In the genomic region with DNA sequence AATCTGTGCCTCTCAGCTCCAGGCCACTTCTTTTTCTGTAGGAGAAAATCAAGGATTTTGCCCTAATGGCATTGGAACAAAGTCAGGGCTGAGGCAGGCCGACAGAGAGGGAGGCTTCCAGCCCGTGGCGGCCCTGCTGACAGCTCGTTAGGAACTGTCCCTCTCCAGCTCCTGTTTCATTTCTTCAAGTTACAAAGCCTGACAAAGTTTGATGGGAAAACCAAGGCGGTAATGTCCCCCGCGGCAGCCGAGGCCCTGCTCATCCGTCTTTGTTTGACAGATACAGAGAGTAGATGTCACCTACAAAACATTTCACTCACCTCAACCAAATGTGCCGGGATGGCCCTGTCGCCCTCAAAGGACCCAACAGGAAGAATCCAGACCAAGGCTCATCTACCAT, we compare ENCODE assay signal across 17 cellular contexts. TPM values are rescaled to one million over a fixed set of nuclear protein-coding genes. Genes with fewer than 3 reads are reported as not detected.
DNase-seq lines count a peak whose midpoint lies in the region; ATAC-seq, FAIRE-seq and TF ChIP-seq lines count a peak whose summit lies in the region.
"Had no signal": no experiment of that assay in that cellular context is flagged by ENCODE, and none has a peak within 500 bp of the region (broad histone marks: within the 10 kb centered on the region; RNA-seq: fewer than 3 reads in every experiment).

No MANE protein-coding gene starts in this region.

- no peak overlapping the region for H2BK12ac ChIP-seq in H1 (ENCODE audit: low read depth, low read length)

- no peak overlapping the region for H3K56ac ChIP-seq in H1 (replicated peaks; ENCODE audit: insufficient read length, low read depth, low read length)

- no peaks in the 10 kb centered on the region for H3K23me2 ChIP-seq in H1 (ENCODE audit: low read depth, low read length)

- H2BK5ac ChIP-seq in H1 (ENCODE audit: low read depth, low read length): no peak overlapping the region

- H3K9ac ChIP-seq in GM23248: no peak overlapping the region
- no peak overlapping the region for H3K9ac ChIP-seq in H1 (replicated peaks in 1 of 4; ENCODE audit: extremely low read depth in 1 of 4, low read depth in 3 of 4, low read length in 3 of 4)
- H3K9ac ChIP-seq in neural progenitor cell: no peak overlapping the region
- H3K9ac ChIP-seq in stomach smooth muscle (ENCODE audit: low read length in 2 of 2): peak overlapping the region; percentile 13 to 47
- H3K9ac ChIP-seq: BLaER1 had no signal

- H3K4me1 Mint-ChIP-seq in neural progenitor cell: no peaks in the 10 kb centered on the region
- H3K4me1 Mint-ChIP-seq: CD8-positive, alpha-beta memory T cell had no signal

- H3K79me1 ChIP-seq in H1 (ENCODE audit: low read depth, low read length): no peaks in the 10 kb centered on the region

- no peak overlapping the region for H3K4me3 Mint-ChIP-seq in neural progenitor cell
- H3K4me3 Mint-ChIP-seq: CD8-positive, alpha-beta memory T cell had no signal

- H3K79me2 ChIP-seq in GM23248 (ENCODE audit: insufficient read depth): no peaks in the 10 kb centered on the region
- H3K79me2 ChIP-seq in H1 (ENCODE audit: control insufficient read depth in 1 of 2, insufficient read depth in 2 of 2, low read length in 2 of 2): no peaks in the 10 kb centered on the region
- H3K79me2 ChIP-seq in neural progenitor cell (ENCODE audit: low read depth): no peaks in the 10 kb centered on the region

- H2BK120ac ChIP-seq in H1 (replicated peaks; ENCODE audit: low read depth, low read length): no peak overlapping the region

- TF ChIP-seq POLR2A in H1 (IDR thresholded peaks at IDR 0.05; ENCODE audit: control extremely low read depth in 1 of 2, low read depth in 2 of 2, low read length in 2 of 2): no peak

- no peak overlapping the region for H3K27ac Mint-ChIP-seq in neural progenitor cell
- H3K27ac Mint-ChIP-seq: CD8-positive, alpha-beta memory T cell had no signal

- WGBS in GM23248 (ENCODE audit: low coverage in 1 of 2, low lambda C conversion rate in 2 of 2, missing lambda C conversion rate in 2 of 2), 2 experiments: 39% methylated on average over 11 of the region's 11 CpGs
- 85% methylated on average over 11 of the region's 11 CpGs; no CpG with 5 or more reads in 1 of the 2 experiments for WGBS in H1 (ENCODE audit: extremely low coverage in 1 of 2, insufficient coverage in 1 of 2, insufficient read length in 1 of 2, insufficient replicate concordance in 2 of 2, low coverage in 1 of 2, low lambda C conversion rate in 2 of 2, missing lambda C conversion rate in 1 of 2), 2 experiments

- no peak overlapping the region for H2AK5ac ChIP-seq in H1 (ENCODE audit: low read depth, low read length)

- ATAC-seq in HG02981 (IDR thresholded peaks at IDR 0.05; ENCODE audit: unreplicated experiment) (no peak), HG03342 (IDR thresholded peaks at IDR 0.05; ENCODE audit: unreplicated experiment) (no peak)
- ATAC-seq: GM12878, HCT116 had no signal

- H3K36me3 Mint-ChIP-seq in neural progenitor cell: no peaks in the 10 kb centered on the region
- H3K36me3 Mint-ChIP-seq: CD8-positive, alpha-beta memory T cell had no signal

- no peaks in the 10 kb centered on the region for H3K9me3 Mint-ChIP-seq in neural progenitor cell
- H3K9me3 Mint-ChIP-seq: CD8-positive, alpha-beta memory T cell had no signal

- H3F3A ChIP-seq in GM23248 (ENCODE audit: insufficient read depth) (no peaks in the 10 kb centered on the region), neural progenitor cell (ENCODE audit: low read depth) (no peaks in the 10 kb centered on the region)

- H3K27ac ChIP-seq in GM23248 (no peak overlapping the region), H1 (ENCODE audit: low read depth, low read length) (no peak overlapping the region), neural progenitor cell (no peak overlapping the region), stomach smooth muscle (ENCODE audit: low read length) (no peak overlapping the region)
- H3K27ac ChIP-seq: BLaER1 had no signal

- POLR2A ChIA-PET in H1 (lab: Charles Lee; ENCODE audit: partially characterized antibody): interaction anchor here (0.6 to 1.3 kb wide), 3 partner anchors 14 to 1310 kb away, joined by 3 to 6 read pairs (median 4); partner anchors contain the start of genes GOT1 and R3HCC1L

- no peak overlapping the region for H3K14ac ChIP-seq in H1 (ENCODE audit: insufficient read length)

- FAIRE-seq in H1 (lab: Jason Lieb, UNC): no peak
- FAIRE-seq: GM12878, GM18507, H54, HepG2, HTR-8/SVneo had no signal

- TF ChIP-seq CTCF in H1 (IDR thresholded peaks at IDR 0.05; ENCODE audit: control extremely low read depth in 1 of 3, insufficient read depth in 1 of 3, low read depth in 1 of 3, low read length in 3 of 3) (no peak), neural progenitor cell (IDR thresholded peaks at IDR 0.05) (no peak)

- H3K4me3 ChIP-seq in GM23248 (no peak overlapping the region), H1 (ENCODE audit: extremely low read depth in 1 of 4, insufficient read depth in 2 of 4, low read depth in 3 of 4, low read length in 4 of 4) (no peak overlapping the region), neural progenitor cell (no peak overlapping the region), stomach smooth muscle (ENCODE audit: low read length in 2 of 2) (peak overlapping the region; percentile 15 to 52)
- H3K4me3 ChIP-seq: BLaER1, GM12878 had no signal

- in situ Hi-C loops in GM23248 (cut with MboI): no loop called here

- H2AFZ ChIP-seq in GM23248 (peak overlapping the region; percentile 25; the same call in 1 of the 2 replicates), H1 (ENCODE audit: low read length) (peak overlapping the region; percentile 71; the same call in 1 of the 2 replicates), neural progenitor cell (replicated peaks) (peak overlapping the region; percentile 73)

- H3K27me3 ChIP-seq in GM23248 (replicated peaks; ENCODE audit: insufficient read depth) (peaks cover 34% of the 10 kb centered on the region), H1 (replicated peaks in 1 of 4; ENCODE audit: control insufficient read depth in 3 of 4, extremely low read depth in 1 of 4, insufficient read depth in 3 of 4, low read length in 3 of 4) (no peaks in the 10 kb centered on the region), neural progenitor cell (no peaks in the 10 kb centered on the region), stomach smooth muscle (ENCODE audit: control insufficient read depth in 1 of 2, insufficient read depth in 2 of 2, low read length in 2 of 2) (peaks cover 2 to 3% of the 10 kb centered on the region in 2 donors)
- H3K27me3 ChIP-seq: BLaER1 had no signal

- no peak overlapping the region for H2BK15ac ChIP-seq in H1 (ENCODE audit: low read length)

- H3K27me3 Mint-ChIP-seq in neural progenitor cell (ENCODE audit: insufficient read depth, low read depth): peaks cover 9% of the 10 kb centered on the region

- DNase-seq in GM23248 (no peak), H1 (ENCODE audit: low read depth in 1 of 2, low spot score in 2 of 2) (no peak), neural progenitor cell (ENCODE audit: low spot score) (no peak), germinal center (ENCODE audit: low spot score) (no peak)
- DNase-seq: 8988T; AML-193; CD8-positive, alpha-beta memory T cell had no signal

- H2BK20ac ChIP-seq in H1 (ENCODE audit: low read length): no peak overlapping the region

- no peak for TF ChIP-seq RAD21 in H1 (IDR thresholded peaks at IDR 0.05 in 1 of 2, conservative IDR thresholded peaks at IDR 0.05 in 1 of 2; ENCODE audit: low read depth in 2 of 2, low read length in 2 of 2)

- H4K5ac ChIP-seq in H1 (ENCODE audit: insufficient read length, low read depth, low read length): no peak overlapping the region

- H3K4me2 ChIP-seq in GM23248 (ENCODE audit: unreplicated experiment): no peak overlapping the region
- no peak overlapping the region for H3K4me2 ChIP-seq in H1 (ENCODE audit: insufficient read depth in 1 of 2, low read depth in 2 of 2, low read length in 2 of 2)
- H3K4me2 ChIP-seq in neural progenitor cell: no peak overlapping the region
- H3K4me2 ChIP-seq: BLaER1 had no signal

- TF ChIP-seq EP300 in H1 (IDR thresholded peaks at IDR 0.05; ENCODE audit: borderline replicate concordance in 1 of 2, low read depth in 2 of 2, low read length in 2 of 2): no peak

- no peaks in the 10 kb centered on the region for H4K20me1 ChIP-seq in GM23248 (ENCODE audit: insufficient read depth)
- H4K20me1 ChIP-seq in H1 (replicated peaks in 1 of 2; ENCODE audit: control insufficient read depth in 1 of 2, insufficient read depth in 2 of 2, low read length in 2 of 2): no peaks in the 10 kb centered on the region
- H4K20me1 ChIP-seq in neural progenitor cell (ENCODE audit: low read depth): no peaks in the 10 kb centered on the region
- H4K20me1 ChIP-seq: BLaER1 had no signal

- H3K4ac ChIP-seq in H1 (replicated peaks; ENCODE audit: insufficient read length, low read depth, low read length): no peak overlapping the region

- H4K91ac ChIP-seq in H1 (replicated peaks; ENCODE audit: insufficient read length, low read length): no peak overlapping the region

- no peaks in the 10 kb centered on the region for H3K36me3 ChIP-seq in GM23248 (ENCODE audit: low read depth)
- no peaks in the 10 kb centered on the region for H3K36me3 ChIP-seq in H1 (ENCODE audit: control insufficient read depth in 2 of 4, insufficient read depth in 4 of 4, low read length in 3 of 4)
- no peaks in the 10 kb centered on the region for H3K36me3 ChIP-seq in neural progenitor cell
- H3K36me3 ChIP-seq in stomach smooth muscle (ENCODE audit: control insufficient read depth in 2 of 2, insufficient read depth in 2 of 2, low read length in 2 of 2): no peaks in the 10 kb centered on the region
- H3K36me3 ChIP-seq: BLaER1 had no signal

- H3K4me1 ChIP-seq in GM23248 (ENCODE audit: insufficient read depth) (no peaks in the 10 kb centered on the region), H1 (replicated peaks in 1 of 4; ENCODE audit: control insufficient read depth in 3 of 4, insufficient read depth in 4 of 4, low read length in 3 of 4) (0 out of 7 replicates have a peak, but pooled peaks cover 0 to 2% (median under 1%) of the 10 kb centered on the region in 4 experiments), neural progenitor cell (no peaks in the 10 kb centered on the region), stomach smooth muscle (ENCODE audit: control insufficient read depth, insufficient read depth, low read length) (peaks cover 7% of the 10 kb centered on the region)

- no peak overlapping the region for H3K23ac ChIP-seq in H1 (ENCODE audit: insufficient read length)

- H3K9me3 ChIP-seq in GM23248 (ENCODE audit: low read depth): no peaks in the 10 kb centered on the region
- H3K9me3 ChIP-seq in H1 (ENCODE audit: insufficient read depth in 2 of 2, low read depth in 1 of 2, low read length in 1 of 2): no peaks in the 10 kb centered on the region
- H3K9me3 ChIP-seq in neural progenitor cell (ENCODE audit: low read depth): no peaks in the 10 kb centered on the region
- H3K9me3 ChIP-seq in stomach smooth muscle (ENCODE audit: control insufficient read depth in 2 of 2, low read length in 2 of 2): no peaks in the 10 kb centered on the region
- H3K9me3 ChIP-seq: BLaER1 had no signal

- CTCF ChIA-PET in H1 (lab: Charles Lee; ENCODE audit: partially characterized antibody): interaction anchor here (0.7 to 1.9 kb wide), 9 partner anchors 8 to 793 kb away, joined by 3 to 5 read pairs (median 4); no protein-coding TSS in a partner anchor

- no peak overlapping the region for H4K8ac ChIP-seq in H1 (ENCODE audit: extremely low read depth, insufficient read depth, low read length)

- H3K9me2 ChIP-seq in GM23248 (ENCODE audit: insufficient read depth): no peaks in the 10 kb centered on the region

- H3K18ac ChIP-seq in H1 (ENCODE audit: extremely low read depth, low read length): no peak overlapping the region

RNA-seq across cellular contexts. Expression of gene GOT1, which starts 14.3 kb away (rescaled TPM):
- 19.1 and 39.6 TPM in 2 replicates for total RNA-seq in GM23248 (2014; rRNA removed; shearing (Covaris generic))
- 62.7 and 63.7 TPM in 2 replicates for polyA plus RNA-seq in GM23248 (2016; fragmentation: Nextera tagmentation; extraction: Ambion mirVana)
- 45.6 and 47.0 TPM in 2 replicates for total RNA-seq in H1 (2021; fragmentation: NEBNext Ultra II Directional; extraction: Animal tissue kit (Norgen Biotek cat#: 25700))
- polyA plus RNA-seq in H1 (2011; rRNA removed): 16.7 and 22.3 TPM in 2 replicates
- 24.6 TPM for polyA plus RNA-seq in H1 (2011; cell fraction: cytosol; rRNA removed)
- 35.1 TPM for polyA plus RNA-seq in H1 (2011; cell fraction: nucleus; rRNA removed)
- polyA plus RNA-seq in H1 (2012, experiment 1 of 2): 40.8 to 48.8 TPM (median 45.7 TPM) in 4 replicates
- polyA plus RNA-seq in H1 (2012, experiment 2 of 2): 24.7 TPM
- 29.7 TPM for polyA plus RNA-seq in H1 (2013, experiment 1 of 2)
- polyA plus RNA-seq in H1 (2013, experiment 2 of 2): 33.6 TPM
- 31.2 and 37.8 TPM in 2 replicates for polyA minus RNA-seq in H1 (2011; rRNA and poly(A)+ RNA removed)
- 14.0 TPM for polyA minus RNA-seq in H1 (2011; cell fraction: cytosol; rRNA and poly(A)+ RNA removed)
- 16.5 TPM for polyA minus RNA-seq in H1 (2011; cell fraction: nucleus; rRNA and poly(A)+ RNA removed)
- 35.7 and 36.1 TPM in 2 replicates for total RNA-seq in neural progenitor cell (ENCODE audit: low replicate concordance)

Comparison
In these comparisons a context has a peak if more than half of its experiments do, and no peak if none do; other contexts are left out.
1. H3K4me3 ChIP-seq: peak in stomach smooth muscle (2 of 2); none in GM23248 (single experiment), H1 (0 of 4) and neural progenitor cell (single experiment).
2. H3K9ac ChIP-seq: peak in stomach smooth muscle (2 of 2); none in GM23248 (single experiment), H1 (0 of 4) and neural progenitor cell (single experiment).
3. Peak in every context shown above with its lines, with median percentiles within 50 percentile points of each other: H2AFZ ChIP-seq.